Comparison of ENCODE assay signal across 1 cellular context in the genomic region with DNA sequence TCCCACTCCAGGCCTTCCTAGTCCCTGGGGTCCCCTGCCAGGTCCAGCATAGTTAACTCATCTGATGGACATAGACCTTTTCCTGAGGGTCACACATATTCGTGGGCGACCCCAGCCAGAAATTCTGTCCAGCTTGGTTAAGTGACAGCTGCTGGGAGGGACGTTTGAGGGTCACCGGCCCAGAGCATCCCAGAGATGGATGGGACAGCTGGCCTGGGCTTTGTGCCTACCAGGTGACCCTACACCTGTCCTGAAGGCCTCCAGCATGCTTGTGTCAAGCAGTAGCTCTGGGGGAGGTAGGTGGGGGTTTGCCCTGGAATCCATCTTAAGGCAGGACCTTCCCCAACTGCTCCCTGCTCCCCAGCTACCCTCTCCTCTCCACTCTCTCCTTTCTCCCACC.
TF ChIP-seq lines count a peak whose summit lies in the region.

No MANE protein-coding gene starts in this region.

TF ChIP-seq in K562, 482 proteins besides CTCF, POLR2A, EP300 and RAD21:
- TF ChIP-seq SPI1 (IDR thresholded peaks at IDR 0.05; ENCODE audit: borderline replicate concordance, low read depth, low read length) (no peak), CBFA2T2 (conservative IDR thresholded peaks at IDR 0.05) (no peak), FOSL1 (tag; conservative IDR thresholded peaks at IDR 0.05) (no peak), ZNF143 (CRISPR knock-in tag; IDR thresholded peaks at IDR 0.05) (no peak), ZSCAN32 (CRISPR knock-in tag; IDR thresholded peaks at IDR 0.05) (no peak), SP1 (CRISPR knock-in tag; IDR thresholded peaks at IDR 0.05) (no peak), RFX7 (CRISPR knock-in tag; IDR thresholded peaks at IDR 0.05) (no peak), ZNF507 (tag; conservative IDR thresholded peaks at IDR 0.05) (no peak), ZBTB17 (CRISPR knock-in tag; IDR thresholded peaks at IDR 0.05) (no peak)
- TF ChIP-seq, protein P1, sequence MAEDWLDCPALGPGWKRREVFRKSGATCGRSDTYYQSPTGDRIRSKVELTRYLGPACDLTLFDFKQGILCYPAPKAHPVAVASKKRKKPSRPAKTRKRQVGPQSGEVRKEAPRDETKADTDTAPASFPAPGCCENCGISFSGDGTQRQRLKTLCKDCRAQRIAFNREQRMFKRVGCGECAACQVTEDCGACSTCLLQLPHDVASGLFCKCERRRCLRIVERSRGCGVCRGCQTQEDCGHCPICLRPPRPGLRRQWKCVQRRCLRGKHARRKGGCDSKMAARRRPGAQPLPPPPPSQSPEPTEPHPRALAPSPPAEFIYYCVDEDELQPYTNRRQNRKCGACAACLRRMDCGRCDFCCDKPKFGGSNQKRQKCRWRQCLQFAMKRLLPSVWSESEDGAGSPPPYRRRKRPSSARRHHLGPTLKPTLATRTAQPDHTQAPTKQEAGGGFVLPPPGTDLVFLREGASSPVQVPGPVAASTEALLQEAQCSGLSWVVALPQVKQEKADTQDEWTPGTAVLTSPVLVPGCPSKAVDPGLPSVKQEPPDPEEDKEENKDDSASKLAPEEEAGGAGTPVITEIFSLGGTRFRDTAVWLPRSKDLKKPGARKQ (CRISPR knock-in tag; IDR thresholded peaks at IDR 0.05): no peak
- TF ChIP-seq, protein P2, sequence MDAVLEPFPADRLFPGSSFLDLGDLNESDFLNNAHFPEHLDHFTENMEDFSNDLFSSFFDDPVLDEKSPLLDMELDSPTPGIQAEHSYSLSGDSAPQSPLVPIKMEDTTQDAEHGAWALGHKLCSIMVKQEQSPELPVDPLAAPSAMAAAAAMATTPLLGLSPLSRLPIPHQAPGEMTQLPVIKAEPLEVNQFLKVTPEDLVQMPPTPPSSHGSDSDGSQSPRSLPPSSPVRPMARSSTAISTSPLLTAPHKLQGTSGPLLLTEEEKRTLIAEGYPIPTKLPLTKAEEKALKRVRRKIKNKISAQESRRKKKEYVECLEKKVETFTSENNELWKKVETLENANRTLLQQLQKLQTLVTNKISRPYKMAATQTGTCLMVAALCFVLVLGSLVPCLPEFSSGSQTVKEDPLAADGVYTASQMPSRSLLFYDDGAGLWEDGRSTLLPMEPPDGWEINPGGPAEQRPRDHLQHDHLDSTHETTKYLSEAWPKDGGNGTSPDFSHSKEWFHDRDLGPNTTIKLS (IDR thresholded peaks at IDR 0.05; ENCODE audit: borderline replicate concordance, low read depth): no peak
